In the genomic region with DNA sequence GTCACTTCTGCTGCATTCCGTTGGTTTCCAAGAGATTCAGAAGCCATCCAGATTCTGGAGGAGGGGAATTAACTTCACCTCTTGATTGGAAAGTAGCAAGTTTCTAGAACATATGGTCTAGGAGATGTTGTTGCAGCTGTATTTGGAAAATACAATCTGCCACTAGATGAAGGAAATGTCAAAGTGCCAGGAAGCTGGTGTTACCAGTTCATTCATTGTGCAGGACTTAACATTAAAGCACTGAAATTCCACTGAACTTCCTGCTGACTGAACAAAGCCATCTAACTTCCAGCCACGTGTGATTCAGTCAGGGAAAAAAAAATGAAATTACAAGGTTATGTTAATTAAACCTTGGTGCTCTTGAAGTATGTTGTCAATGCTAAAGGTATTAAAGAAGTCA, we compare ENCODE assay signal across 22 cellular contexts.
DNase-seq lines count a peak whose midpoint lies in the region; ATAC-seq and TF ChIP-seq lines count a peak whose summit lies in the region.
"Had no signal": no experiment of that assay in that cellular context is flagged by ENCODE, and none has a peak within 500 bp of the region (broad histone marks: within the 10 kb centered on the region; RNA-seq: fewer than 3 reads in every experiment).

No MANE protein-coding gene starts in this region.

- H3F3A ChIP-seq in GM23338 (replicated peaks; ENCODE audit: low read depth): no peaks in the 10 kb centered on the region

- H3K9me3 ChIP-seq in mesodermal cell (ENCODE audit: control insufficient read depth, low read length): no peaks in the 10 kb centered on the region
- peaks cover 0 to 9% (median 0%) of the 10 kb centered on the region in 8 donors for H3K9me3 ChIP-seq in spleen
- no peaks in the 10 kb centered on the region for H3K9me3 ChIP-seq in mucosa of descending colon
- H3K9me3 ChIP-seq: HAP-1, SJSA1 had no signal

- H3K36me3 Mint-ChIP-seq in GM23338 (ENCODE audit: low read depth): no peaks in the 10 kb centered on the region
- H3K36me3 Mint-ChIP-seq: CD4-positive, CD25-positive, alpha-beta regulatory T cell had no signal

- no peak overlapping the region for H3K4me3 ChIP-seq in GM23338
- H3K4me3 ChIP-seq in mesodermal cell (ENCODE audit: extremely low read depth, insufficient read depth, low read length, poor library complexity, severe bottlenecking): no peak overlapping the region
- H3K4me3 ChIP-seq in spleen: no peak overlapping the region
- H3K4me3 ChIP-seq in mucosa of descending colon: no peak overlapping the region
- H3K4me3 ChIP-seq: BLaER1, HAP-1, SJSA1 had no signal

- ATAC-seq in GM23338 (no peak), esophagus mucosa (peak; percentile 33), mucosa of descending colon (no peak)

- intact Hi-C loops in spleen (cut with DNase I; ENCODE audit: low total_unique reads): no loop called here
- intact Hi-C loops in mucosa of descending colon (cut with DNase I, micrococcal nuclease): no loop called here
- intact Hi-C loops in head of caudate nucleus (cut with DNase I): no loop called here

- no peak overlapping the region for H3K27ac Mint-ChIP-seq in GM23338
- H3K27ac Mint-ChIP-seq: CD4-positive, CD25-positive, alpha-beta regulatory T cell; HFFc6 had no signal

- DNase-seq in GM23338 (ENCODE audit: low spot score) (no peak), spleen (no peak), NCI-H69 (lab: John Stamatoyannopoulos, UW) (no peak), mucosa of descending colon (no peak), head of caudate nucleus (no peak)
- DNase-seq: CD4-positive, CD25-positive, alpha-beta regulatory T cell; GOT3; HFFc6; MV-4-11; NCI-H1105; NCI-H1436 treated with DMSO at 0.1 percent for 48 hours; NCI-H1930; NCI-H2107; NCI-H446 treated with DMSO at 0.1 percent for 48 hours; NCI-H526; Right ventricle myocardium superior; RPMI8226 had no signal

- H3K4me1 Mint-ChIP-seq in GM23338: no peaks in the 10 kb centered on the region; the same call in 1 of the 3 replicates
- H3K4me1 Mint-ChIP-seq: CD4-positive, CD25-positive, alpha-beta regulatory T cell had no signal

- WGBS in mesodermal cell (ENCODE audit: insufficient coverage in 2 of 2), 2 experiments: 100% methylated on average over 1 of the region's 2 CpGs
- 30 to 43% (median 37%) methylated on average over 2 of the region's 2 CpGs for WGBS in spleen, 5 donors

- peaks cover 3% of the 10 kb centered on the region for H3K27me3 Mint-ChIP-seq in GM23338 (ENCODE audit: insufficient read depth, low read depth, poor library complexity)
- H3K27me3 Mint-ChIP-seq: CD4-positive, CD25-positive, alpha-beta regulatory T cell had no signal

- peaks cover 7% of the 10 kb centered on the region for H3K9me2 ChIP-seq in GM23338 (ENCODE audit: insufficient read depth)

- H3K9me3 Mint-ChIP-seq in GM23338: no peaks in the 10 kb centered on the region

- H3K4me3 Mint-ChIP-seq in GM23338: no peak overlapping the region
- H3K4me3 Mint-ChIP-seq: CD4-positive, CD25-positive, alpha-beta regulatory T cell; HFFc6 had no signal

- H3K79me2 ChIP-seq in GM23338 (replicated peaks; ENCODE audit: insufficient read depth): no peaks in the 10 kb centered on the region

- TF ChIP-seq CTCF in GM23338 (conservative IDR thresholded peaks at IDR 0.05; ENCODE audit: low read depth in 2 of 2) (no peak), spleen (IDR thresholded peaks at IDR 0.05 in 8 of 11, conservative IDR thresholded peaks at IDR 0.05 in 3 of 11) (no peak), mucosa of descending colon (IDR thresholded peaks at IDR 0.05) (no peak)

- H3K36me3 ChIP-seq in GM23338 (ENCODE audit: insufficient read depth) (no peaks in the 10 kb centered on the region), mesodermal cell (ENCODE audit: control insufficient read depth, insufficient read depth, low read length) (no peaks in the 10 kb centered on the region), spleen (no peaks in the 10 kb centered on the region), mucosa of descending colon (ENCODE audit: low read depth) (no peaks in the 10 kb centered on the region)
- H3K36me3 ChIP-seq: BLaER1, HAP-1, SJSA1 had no signal

- H3K4me1 ChIP-seq in GM23338 (ENCODE audit: insufficient read depth) (peaks cover 4% of the 10 kb centered on the region; the same call in 1 of the 2 replicates), mesodermal cell (ENCODE audit: control insufficient read depth, insufficient read depth, low read length, poor library complexity, severe bottlenecking) (no peaks in the 10 kb centered on the region), spleen (no peaks in the 10 kb centered on the region), mucosa of descending colon (ENCODE audit: low read depth) (no peaks in the 10 kb centered on the region)
- H3K4me1 ChIP-seq: BLaER1, HAP-1 had no signal

- no peaks in the 10 kb centered on the region for H4K20me1 ChIP-seq in GM23338 (replicated peaks; ENCODE audit: insufficient read depth)
- H4K20me1 ChIP-seq: BLaER1 had no signal

- H3K27ac ChIP-seq in GM23338 (ENCODE audit: low read depth): no peak overlapping the region
- H3K27ac ChIP-seq in mesodermal cell (ENCODE audit: low read depth, low read length, severe bottlenecking): peak overlapping the region; percentile 24
- H3K27ac ChIP-seq in spleen: peak overlapping the region in 6 of 8 donors; percentile 16 to 71 (median 41)
- H3K27ac ChIP-seq: BLaER1, SJSA1 had no signal

- H3K27me3 ChIP-seq in GM23338 (ENCODE audit: insufficient read depth) (no peaks in the 10 kb centered on the region), spleen (replicated peaks in 1 of 7) (no peaks in the 10 kb centered on the region)
- H3K27me3 ChIP-seq: BLaER1, SJSA1 had no signal

- H3K4me2 ChIP-seq in GM23338: no peak overlapping the region
- H3K4me2 ChIP-seq: BLaER1 had no signal

- H2AFZ ChIP-seq in GM23338: peak overlapping the region; percentile 93; the same call in 1 of the 2 replicates

- TF ChIP-seq POLR2A in spleen (IDR thresholded peaks at IDR 0.05): no peak

TF ChIP-seq in GM23338, 12 proteins besides CTCF, POLR2A, EP300 and RAD21 (continues in another document):
- no peak for TF ChIP-seq EZH2phosphoT487 (IDR thresholded peaks at IDR 0.05; ENCODE audit: unreplicated experiment)
- no peak for TF ChIP-seq CREB1 (CRISPR knock-in tag; IDR thresholded peaks at IDR 0.05; ENCODE audit: low read depth)
- TF ChIP-seq NANOG (IDR thresholded peaks at IDR 0.05; ENCODE audit: borderline replicate concordance): no peak
- no peak for TF ChIP-seq ZNF114 (CRISPR knock-in tag; IDR thresholded peaks at IDR 0.05)
- TF ChIP-seq POLR2AphosphoS5 (IDR thresholded peaks at IDR 0.05; ENCODE audit: low read depth): no peak
- TF ChIP-seq, protein P1, sequence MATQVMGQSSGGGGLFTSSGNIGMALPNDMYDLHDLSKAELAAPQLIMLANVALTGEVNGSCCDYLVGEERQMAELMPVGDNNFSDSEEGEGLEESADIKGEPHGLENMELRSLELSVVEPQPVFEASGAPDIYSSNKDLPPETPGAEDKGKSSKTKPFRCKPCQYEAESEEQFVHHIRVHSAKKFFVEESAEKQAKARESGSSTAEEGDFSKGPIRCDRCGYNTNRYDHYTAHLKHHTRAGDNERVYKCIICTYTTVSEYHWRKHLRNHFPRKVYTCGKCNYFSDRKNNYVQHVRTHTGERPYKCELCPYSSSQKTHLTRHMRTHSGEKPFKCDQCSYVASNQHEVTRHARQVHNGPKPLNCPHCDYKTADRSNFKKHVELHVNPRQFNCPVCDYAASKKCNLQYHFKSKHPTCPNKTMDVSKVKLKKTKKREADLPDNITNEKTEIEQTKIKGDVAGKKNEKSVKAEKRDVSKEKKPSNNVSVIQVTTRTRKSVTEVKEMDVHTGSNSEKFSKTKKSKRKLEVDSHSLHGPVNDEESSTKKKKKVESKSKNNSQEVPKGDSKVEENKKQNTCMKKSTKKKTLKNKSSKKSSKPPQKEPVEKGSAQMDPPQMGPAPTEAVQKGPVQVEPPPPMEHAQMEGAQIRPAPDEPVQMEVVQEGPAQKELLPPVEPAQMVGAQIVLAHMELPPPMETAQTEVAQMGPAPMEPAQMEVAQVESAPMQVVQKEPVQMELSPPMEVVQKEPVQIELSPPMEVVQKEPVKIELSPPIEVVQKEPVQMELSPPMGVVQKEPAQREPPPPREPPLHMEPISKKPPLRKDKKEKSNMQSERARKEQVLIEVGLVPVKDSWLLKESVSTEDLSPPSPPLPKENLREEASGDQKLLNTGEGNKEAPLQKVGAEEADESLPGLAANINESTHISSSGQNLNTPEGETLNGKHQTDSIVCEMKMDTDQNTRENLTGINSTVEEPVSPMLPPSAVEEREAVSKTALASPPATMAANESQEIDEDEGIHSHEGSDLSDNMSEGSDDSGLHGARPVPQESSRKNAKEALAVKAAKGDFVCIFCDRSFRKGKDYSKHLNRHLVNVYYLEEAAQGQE (IDR thresholded peaks at IDR 0.05; ENCODE audit: unreplicated experiment): no peak
